Comparison of ENCODE assay signal across 9 cellular contexts in genomic region chr2:64274399-64275173, GRCh38.
A peak's percentile ranks its signal among the peaks of the same experiment; 100 is the strongest.
DNase-seq lines count a peak whose midpoint lies in the region; ATAC-seq and TF ChIP-seq lines count a peak whose summit lies in the region.
"Had no signal": no experiment of that assay in that cellular context is flagged by ENCODE, and none has a peak within 500 bp of the region (broad histone marks: within the 10 kb centered on the region; RNA-seq: fewer than 3 reads in every experiment).

No MANE protein-coding gene starts in this region.

- no peak overlapping the region for H3K4me3 Mint-ChIP-seq in type B pancreatic cell
- H3K4me3 Mint-ChIP-seq in activated CD4-positive, alpha-beta T cell treated with anti-CD3 and anti-CD28 coated beads, Interleukin-2, amount 10 ng/mL, durations not matched to agents 24 days and 14 days: no peak overlapping the region
- H3K4me3 Mint-ChIP-seq: memory B cell had no signal

- CTCF ChIA-PET in mammary epithelial cell (lab: Charles Lee; ENCODE audit: low non-redundant PET): interaction anchor here (0.6 kb wide), 1 partner anchor 255 kb away, joined by 29 read pairs; no protein-coding TSS in a partner anchor

- H3K9ac ChIP-seq in mammary epithelial cell (ENCODE audit: insufficient read depth, low read length): peak overlapping the region; percentile 68
- no peak overlapping the region for H3K9ac ChIP-seq in mesenchymal stem cell (ENCODE audit: low read length)

- no peaks in the 10 kb centered on the region for H3K27me3 Mint-ChIP-seq in type B pancreatic cell
- H3K27me3 Mint-ChIP-seq in activated CD4-positive, alpha-beta T cell treated with anti-CD3 and anti-CD28 coated beads, Interleukin-2, amount 10 ng/mL, durations not matched to agents 24 days and 14 days: no peaks in the 10 kb centered on the region
- H3K27me3 Mint-ChIP-seq: memory B cell had no signal

- H4K8ac ChIP-seq in mesenchymal stem cell (ENCODE audit: low read length): peak overlapping the region; percentile 85

- H3K27ac Mint-ChIP-seq in type B pancreatic cell: peak overlapping the region; percentile 43
- no peak overlapping the region for H3K27ac Mint-ChIP-seq in activated CD4-positive, alpha-beta T cell treated with anti-CD3 and anti-CD28 coated beads, Interleukin-2, amount 10 ng/mL, durations not matched to agents 24 days and 14 days

- no peak for TF ChIP-seq CTCF in heart left ventricle (IDR thresholded peaks at IDR 0.05)
- TF ChIP-seq CTCF in mammary epithelial cell (conservative IDR thresholded peaks at IDR 0.05 in 1 of 2, IDR thresholded peaks at IDR 0.05 in 1 of 2; ENCODE audit: extremely low read depth in 1 of 2, insufficient read depth in 1 of 2, low read depth in 1 of 2, low read length in 2 of 2): no peak
- TF ChIP-seq CTCF in type B pancreatic cell (conservative IDR thresholded peaks at IDR 0.05): no peak

- no peak for TF ChIP-seq POLR2A in heart left ventricle (IDR thresholded peaks at IDR 0.05)

- in situ Hi-C loops in mammary epithelial cell (cut with MboI; ENCODE audit: low sequenced_read_pairs in 2 of 2): no loop called here

- peak overlapping the region in 1 of 2 experiments; percentile 67 for H3K18ac ChIP-seq in mesenchymal stem cell (ENCODE audit: low read depth in 1 of 2, low read length in 2 of 2)

- peak overlapping the region; percentile 69 for H2BK5ac ChIP-seq in mesenchymal stem cell (ENCODE audit: low read depth, low read length, poor library complexity, severe bottlenecking)

- H3K4me1 ChIP-seq in heart left ventricle: peaks cover 0 to 56% (median 24%) of the 10 kb centered on the region in 12 donors
- H3K4me1 ChIP-seq in mammary epithelial cell (ENCODE audit: insufficient read depth, low read length): peaks cover 53% of the 10 kb centered on the region
- peaks cover 20% of the 10 kb centered on the region for H3K4me1 ChIP-seq in mesenchymal stem cell (ENCODE audit: control insufficient read depth, insufficient read depth, low read depth, low read length)

- peak overlapping the region; percentile 58 to 93 (median 75) for H3K27ac ChIP-seq in heart left ventricle
- peak overlapping the region; percentile 85 for H3K27ac ChIP-seq in mammary epithelial cell (ENCODE audit: insufficient read depth, low read depth, low read length)
- H3K27ac ChIP-seq in mesenchymal stem cell (ENCODE audit: low read length, poor library complexity, severe bottlenecking): peak overlapping the region; percentile 87

- H3K27me3 ChIP-seq in heart left ventricle (no peaks in the 10 kb centered on the region), mammary epithelial cell (ENCODE audit: insufficient read depth, low read length) (no peaks in the 10 kb centered on the region), mesenchymal stem cell (ENCODE audit: control insufficient read depth in 1 of 2, insufficient read depth in 1 of 2, low read length in 2 of 2) (no peaks in the 10 kb centered on the region)

- H3K4me1 Mint-ChIP-seq in type B pancreatic cell (ENCODE audit: unreplicated experiment): peaks cover 31% of the 10 kb centered on the region
- H3K4me1 Mint-ChIP-seq in activated CD4-positive, alpha-beta T cell treated with anti-CD3 and anti-CD28 coated beads, Interleukin-2, amount 10 ng/mL, durations not matched to agents 24 days and 14 days: peaks cover 21% of the 10 kb centered on the region

- H2BK12ac ChIP-seq in mesenchymal stem cell (ENCODE audit: low read length in 2 of 2): peak overlapping the region; percentile 69 to 85

- H4K20me1 ChIP-seq in mammary epithelial cell (ENCODE audit: insufficient read depth, low read length): no peaks in the 10 kb centered on the region

- dilution Hi-C loops in mammary epithelial cell (cut with HindIII; ENCODE audit: low sequenced_read_pairs): no loop called here

- H3K79me1 ChIP-seq in mesenchymal stem cell (replicated peaks; ENCODE audit: low read length, poor library complexity, severe bottlenecking): no peaks in the 10 kb centered on the region

- H3K4ac ChIP-seq in mesenchymal stem cell (ENCODE audit: low read depth in 1 of 2, low read length in 2 of 2): peak overlapping the region; percentile 70 to 78

- H2BK15ac ChIP-seq in mesenchymal stem cell (ENCODE audit: low read depth, poor library complexity, severe bottlenecking): no peak overlapping the region

- H3K36me3 ChIP-seq in heart left ventricle (no peaks in the 10 kb centered on the region), mammary epithelial cell (ENCODE audit: insufficient read depth, low read length) (no peaks in the 10 kb centered on the region), mesenchymal stem cell (ENCODE audit: control insufficient read depth in 1 of 2, insufficient read depth in 2 of 2, low read depth in 1 of 2, low read length in 2 of 2) (no peaks in the 10 kb centered on the region)

- BruUV-seq in mammary epithelial cell (replicated peaks; lab: Mats Ljungman, UMichigan): no TSS peak

- no peak overlapping the region for H3K23ac ChIP-seq in mesenchymal stem cell (ENCODE audit: low read length in 2 of 2)

- H3K4me3 ChIP-seq in heart left ventricle (peak overlapping the region in 2 of 12 donors; percentile 15 to 27), mammary epithelial cell (replicated peaks in 1 of 3; ENCODE audit: insufficient read depth in 1 of 3, low read depth in 2 of 3, low read length in 3 of 3) (no peak overlapping the region), mesenchymal stem cell (ENCODE audit: insufficient read depth in 1 of 2, low read depth in 1 of 2, low read length in 2 of 2) (no peak overlapping the region)

- H4K91ac ChIP-seq in mesenchymal stem cell (ENCODE audit: low read length): peak overlapping the region; percentile 34

- H3K36me3 Mint-ChIP-seq in type B pancreatic cell: no peaks in the 10 kb centered on the region
- no peaks in the 10 kb centered on the region for H3K36me3 Mint-ChIP-seq in activated CD4-positive, alpha-beta T cell treated with anti-CD3 and anti-CD28 coated beads, Interleukin-2, amount 10 ng/mL, durations not matched to agents 24 days and 14 days (ENCODE audit: low read depth)

- H3K79me2 ChIP-seq in mammary epithelial cell (ENCODE audit: insufficient read depth, low read length): no peaks in the 10 kb centered on the region

- no peak overlapping the region for H2BK120ac ChIP-seq in mesenchymal stem cell (ENCODE audit: low read depth, low read length)

- peak overlapping the region; percentile 58 for H3K4me2 ChIP-seq in mammary epithelial cell (ENCODE audit: insufficient read depth, low read depth, low read length)
- H3K4me2 ChIP-seq in mesenchymal stem cell (ENCODE audit: low read length, poor library complexity, severe bottlenecking): no peak overlapping the region

- intact Hi-C loops in heart left ventricle (cut with DNase I) (loop anchor here in 2 of 10 donors (5.0 to 10.0 kb wide), 2 partner anchors 50 to 53 kb away; no protein-coding TSS in a partner anchor), left ventricle myocardium superior (cut with micrococcal nuclease) (no loop called here), mammary epithelial cell (cut with micrococcal nuclease) (loop anchor here (5.0 kb wide), 1 partner anchor 132 kb away; the partner anchor contains the start of gene PELI1)
- intact Hi-C loops in activated CD4-positive, alpha-beta T cell treated with anti-CD3 and anti-CD28 coated beads, Interleukin-2, amount 10 ng/mL, durations not matched to agents 24 days and 14 days (cut with micrococcal nuclease): no loop called here

- no peak for ATAC-seq in heart left ventricle
- no peak for ATAC-seq in left ventricle myocardium superior
- no peak for ATAC-seq in HG03342 (IDR thresholded peaks at IDR 0.05; ENCODE audit: unreplicated experiment)

- 60 to 79% (median 63%) methylated on average over 2 of the region's 2 CpGs for WGBS in heart left ventricle, 4 donors
- WGBS in mammary epithelial cell (ENCODE audit: low coverage, missing lambda C conversion rate): 13% methylated on average over 2 of the region's 2 CpGs
- WGBS in mesenchymal stem cell: 54% methylated on average over 2 of the region's 2 CpGs

- DNase-seq in heart left ventricle (no peak), left ventricle myocardium superior (no peak), mammary epithelial cell (peak; percentile 50), mesenchymal stem cell (no peak), type B pancreatic cell (ENCODE audit: extremely low spot score, unreplicated experiment) (no peak), HuH-7 (ENCODE audit: low spot score) (no peak)
- DNase-seq in activated CD4-positive, alpha-beta T cell treated with anti-CD3 and anti-CD28 coated beads, Interleukin-2, amount 10 ng/mL, durations not matched to agents 24 days and 14 days: no peak

- H2AFZ ChIP-seq in mammary epithelial cell (ENCODE audit: low read depth, low read length) (peak overlapping the region; percentile 15), mesenchymal stem cell (ENCODE audit: low read depth, low read length) (peak overlapping the region; percentile 8)

- H2AK5ac ChIP-seq in mesenchymal stem cell (ENCODE audit: low read length, severe bottlenecking): peak overlapping the region; percentile 95

- H3K14ac ChIP-seq in mesenchymal stem cell (ENCODE audit: low read length in 2 of 2): no peak overlapping the region

- H3K9me3 ChIP-seq in heart left ventricle (peaks cover 0 to 6% (median 0%) of the 10 kb centered on the region in 12 donors), mammary epithelial cell (replicated peaks; ENCODE audit: insufficient read depth, low read length) (peaks cover 7% of the 10 kb centered on the region), mesenchymal stem cell (ENCODE audit: control insufficient read depth, low read length) (peaks cover 5% of the 10 kb centered on the region)

- peaks cover 6% of the 10 kb centered on the region for H3K9me3 Mint-ChIP-seq in type B pancreatic cell
- peaks cover 12% of the 10 kb centered on the region for H3K9me3 Mint-ChIP-seq in activated CD4-positive, alpha-beta T cell treated with anti-CD3 and anti-CD28 coated beads, Interleukin-2, amount 10 ng/mL, durations not matched to agents 24 days and 14 days
